1 cellular context compared by ENCODE assay signal in genomic region chr15:58522391-58522790, GRCh38.
TF ChIP-seq lines count a peak whose summit lies in the region.

No MANE protein-coding gene starts in this region.

TF ChIP-seq in K562, 482 proteins besides CTCF, POLR2A, EP300 and RAD21 (continued from another document):
- TF ChIP-seq MITF (IDR thresholded peaks at IDR 0.05), result no peak
- TF ChIP-seq EGR1 (conservative IDR thresholded peaks at IDR 0.05), result no peak
- TF ChIP-seq CBFA2T3 (IDR thresholded peaks at IDR 0.05), result no peak
- no peak for TF ChIP-seq FOXP1 (CRISPR knock-in tag; IDR thresholded peaks at IDR 0.05)
